ENCODE assay signal across 1 cellular context in the genomic region with DNA sequence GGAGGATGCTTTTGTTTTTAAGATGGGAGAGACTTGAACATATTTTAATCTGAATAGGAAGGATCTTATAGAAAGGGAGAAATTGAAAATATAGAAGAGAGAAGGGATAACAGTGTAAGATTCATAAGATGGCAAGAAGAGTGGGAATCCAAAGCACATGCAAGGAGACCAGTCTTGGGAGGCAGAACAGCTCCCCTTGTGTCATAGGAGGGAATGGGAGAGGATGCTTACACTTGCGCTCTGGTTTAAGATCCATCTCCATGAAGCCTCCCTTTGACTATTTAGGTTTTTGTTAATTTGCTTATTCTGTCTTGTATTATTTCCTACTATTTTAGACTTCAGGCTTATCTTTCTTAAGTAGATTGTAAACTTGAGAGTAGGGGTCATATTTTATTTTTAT.
TF ChIP-seq lines count a peak whose summit lies in the region.

No MANE protein-coding gene starts in this region.

TF ChIP-seq in HCT116, 20 proteins besides CTCF, POLR2A, EP300 and RAD21 (continued from another document):
- TF ChIP-seq CEBPB (IDR thresholded peaks at IDR 0.05; ENCODE audit: low read depth) (no peak), REST (IDR thresholded peaks at IDR 0.05; ENCODE audit: low read depth) (no peak), SIN3A (IDR thresholded peaks at IDR 0.05; ENCODE audit: low read depth) (no peak), JUND (IDR thresholded peaks at IDR 0.05) (no peak), FOSL1 (IDR thresholded peaks at IDR 0.05; ENCODE audit: low read depth) (no peak), EZH2 (IDR thresholded peaks at IDR 0.05) (no peak), TCF7L2 (IDR thresholded peaks at IDR 0.05; ENCODE audit: borderline replicate concordance, extremely low read depth, insufficient read depth, insufficient read length) (no peak), ELF1 (IDR thresholded peaks at IDR 0.05; ENCODE audit: borderline replicate concordance, low read depth) (no peak)
- TF ChIP-seq, protein P1, sequence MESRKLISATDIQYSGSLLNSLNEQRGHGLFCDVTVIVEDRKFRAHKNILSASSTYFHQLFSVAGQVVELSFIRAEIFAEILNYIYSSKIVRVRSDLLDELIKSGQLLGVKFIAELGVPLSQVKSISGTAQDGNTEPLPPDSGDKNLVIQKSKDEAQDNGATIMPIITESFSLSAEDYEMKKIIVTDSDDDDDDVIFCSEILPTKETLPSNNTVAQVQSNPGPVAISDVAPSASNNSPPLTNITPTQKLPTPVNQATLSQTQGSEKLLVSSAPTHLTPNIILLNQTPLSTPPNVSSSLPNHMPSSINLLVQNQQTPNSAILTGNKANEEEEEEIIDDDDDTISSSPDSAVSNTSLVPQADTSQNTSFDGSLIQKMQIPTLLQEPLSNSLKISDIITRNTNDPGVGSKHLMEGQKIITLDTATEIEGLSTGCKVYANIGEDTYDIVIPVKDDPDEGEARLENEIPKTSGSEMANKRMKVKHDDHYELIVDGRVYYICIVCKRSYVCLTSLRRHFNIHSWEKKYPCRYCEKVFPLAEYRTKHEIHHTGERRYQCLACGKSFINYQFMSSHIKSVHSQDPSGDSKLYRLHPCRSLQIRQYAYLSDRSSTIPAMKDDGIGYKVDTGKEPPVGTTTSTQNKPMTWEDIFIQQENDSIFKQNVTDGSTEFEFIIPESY (IDR thresholded peaks at IDR 0.05; ENCODE audit: extremely low read depth, insufficient replicate concordance, low read length) = no peak
